ENCODE assay signal across 6 cellular contexts in the genomic region with DNA sequence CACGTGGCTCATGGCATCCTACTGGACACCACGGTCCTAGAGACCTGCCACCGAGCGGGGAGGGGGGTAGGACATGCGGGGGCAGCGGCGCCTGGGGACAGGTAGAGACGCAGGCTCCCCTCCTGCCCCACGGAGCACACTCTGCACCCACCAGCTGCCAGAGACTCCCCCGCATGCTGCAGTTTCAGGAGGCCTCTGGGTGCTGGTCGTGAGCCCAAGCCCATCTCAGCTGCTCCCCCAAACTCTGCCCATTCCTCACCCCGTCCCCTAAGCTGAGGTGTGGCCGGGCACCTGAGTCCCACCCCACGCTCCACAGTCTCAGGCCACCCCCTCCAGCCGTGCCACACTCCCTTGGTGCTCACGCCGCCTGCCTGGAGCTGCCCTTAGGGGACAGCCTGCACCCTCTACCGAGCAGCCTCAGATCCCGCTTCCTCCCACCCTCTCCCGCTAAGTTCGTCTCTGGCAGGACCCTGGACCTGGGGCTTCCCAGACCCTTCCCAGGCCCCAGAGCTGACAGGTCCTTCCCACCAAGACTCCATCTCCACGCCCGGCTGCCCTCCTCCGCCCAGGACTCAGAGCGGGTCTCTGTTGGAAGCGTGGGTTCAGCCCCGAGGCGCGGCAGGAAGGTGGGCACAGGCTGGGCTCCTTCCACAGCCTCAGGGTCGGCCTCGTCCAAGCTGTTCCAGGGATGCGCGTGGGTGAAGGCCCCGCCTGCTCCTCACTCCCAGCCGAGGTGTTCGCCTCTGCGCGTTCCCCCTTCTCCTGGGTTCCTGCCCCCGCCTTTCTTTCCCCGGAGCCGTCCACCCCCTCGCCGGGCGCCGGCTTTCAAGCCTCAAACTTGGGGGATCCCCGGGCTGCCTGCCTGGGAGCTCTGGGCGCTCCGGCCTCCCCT. TPM values are rescaled to one million over a fixed set of nuclear protein-coding genes. Genes with fewer than 3 reads are reported as not detected.
DNase-seq lines count a peak whose midpoint lies in the region; ATAC-seq and TF ChIP-seq lines count a peak whose summit lies in the region.

No MANE protein-coding gene starts in this region.

- no peak for ATAC-seq in HG03565 (IDR thresholded peaks at IDR 0.05; ENCODE audit: unreplicated experiment)

- no peak for TF ChIP-seq EP300 in tibial nerve (IDR thresholded peaks at IDR 0.05)

- DNase-seq in stimulated activated CD4-positive, alpha-beta T cell treated with anti-CD3 and anti-CD28 coated beads, Interleukin-4, amount 100 ng/mL, for 1 hour = peak; percentile 19
- no peak for DNase-seq in stimulated activated CD4-positive, alpha-beta T cell treated with anti-CD3 and anti-CD28 coated beads, Interleukin-2, amount 100 ng/mL, for 48 hours
- DNase-seq in tibial nerve (ENCODE audit: low spot score in 2 of 2) (no peak), GF-D8 (lab: John Stamatoyannopoulos, UW) (no peak)

- no peak overlapping the region for H3K9ac ChIP-seq in iPS-18a (ENCODE audit: low read length)

- H3K36me3 ChIP-seq in iPS-18a (ENCODE audit: control insufficient read depth, low read depth, low read length) (no peaks in the 10 kb centered on the region), tibial nerve (peaks cover 0 to 20% (median 0%) of the 10 kb centered on the region in 3 donors)

- WGBS in tibial nerve, 2 donors = 25% methylated on average over 45 to 48 of the region's 48 CpGs

- H3K27ac ChIP-seq in iPS-18a (ENCODE audit: low read length) (no peak overlapping the region), tibial nerve (peak overlapping the region; percentile 76 to 91 (median 77))

- H3K4me3 ChIP-seq in iPS-18a (ENCODE audit: low read length) (peak overlapping the region; percentile 30), tibial nerve (peak overlapping the region; percentile 68 to 97 (median 78))

- H3K9me3 ChIP-seq in iPS-18a (ENCODE audit: control insufficient read depth, low read depth, low read length) (no peaks in the 10 kb centered on the region), tibial nerve (peaks cover 0 to 14% (median 0%) of the 10 kb centered on the region in 4 donors)

- peak in 1 of 2 donors; percentile 10 for TF ChIP-seq POLR2A in tibial nerve (IDR thresholded peaks at IDR 0.05)

- TF ChIP-seq CTCF in tibial nerve (IDR thresholded peaks at IDR 0.05) = no peak

- H3K27me3 ChIP-seq in iPS-18a (ENCODE audit: control insufficient read depth, insufficient read depth, low read length) (peaks cover 44% of the 10 kb centered on the region), tibial nerve (no peaks in the 10 kb centered on the region)

- no peaks in the 10 kb centered on the region for H3K4me1 ChIP-seq in iPS-18a (ENCODE audit: control insufficient read depth, low read depth, low read length)
- peaks cover 0 to 26% (median 16%) of the 10 kb centered on the region in 4 donors for H3K4me1 ChIP-seq in tibial nerve

RNA-seq across cellular contexts. Expression of a gene that starts 1.3 kb away (rescaled TPM):
- total RNA-seq in tibial nerve = 10 to 100 TPM; 27.3 to 39.0 (median 36.7) TPM

RNA-seq across cellular contexts. Expression of a gene that starts 19.3 kb away (rescaled TPM):
- total RNA-seq in tibial nerve = 10 to 100 TPM; 17.4 to 22.5 (median 21.0) TPM

RNA-seq across cellular contexts. Expression of a gene that starts 38.3 kb away (rescaled TPM):
- 10 to 100 TPM; 13.3 to 45.5 (median 18.7) TPM for total RNA-seq in tibial nerve

RNA-seq across cellular contexts. Expression of a gene that starts 48.9 kb away (rescaled TPM):
- 100 to 1,000 TPM in 1 of 4 donors, 10 to 100 TPM in 3; 64.9 to 114 (median 88.5) TPM for total RNA-seq in tibial nerve

RNA-seq across cellular contexts. Expression of a gene that starts 54.7 kb away (rescaled TPM):
- total RNA-seq in tibial nerve = 100 to 1,000 TPM in 1 of 4 donors, 10 to 100 TPM in 3; 42.6 to 115 (median 87.9) TPM
